In the genomic region with DNA sequence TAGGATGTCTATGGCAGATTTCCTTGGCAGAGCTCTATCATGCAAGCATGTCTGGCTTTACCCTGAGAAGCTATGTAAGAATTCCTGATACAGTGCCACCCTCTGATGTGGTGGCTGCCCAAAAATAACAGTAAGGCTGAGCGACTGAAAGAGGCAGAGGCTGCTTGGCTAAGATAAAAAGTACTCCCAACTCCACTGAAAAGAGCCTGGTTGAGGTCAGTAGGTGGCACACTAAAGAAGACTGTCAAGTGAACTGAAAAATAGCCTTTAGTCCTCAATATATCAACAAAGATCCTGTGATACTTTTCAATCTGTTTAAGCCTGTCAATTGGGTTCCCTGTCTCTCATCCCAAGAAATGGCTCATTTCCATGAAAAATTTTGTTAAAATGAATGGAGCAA, we compare ENCODE assay signal across 19 cellular contexts. TPM values are rescaled to one million over a fixed set of nuclear protein-coding genes. Genes with fewer than 3 reads are reported as not detected.
A peak's percentile ranks its signal among the peaks of the same experiment; 100 is the strongest.
DNase-seq lines count a peak whose midpoint lies in the region; ATAC-seq, FAIRE-seq and TF ChIP-seq lines count a peak whose summit lies in the region.
"Had no signal": no experiment of that assay in that cellular context is flagged by ENCODE, and none has a peak within 500 bp of the region (broad histone marks: within the 10 kb centered on the region; RNA-seq: fewer than 3 reads in every experiment).

No MANE protein-coding gene starts in this region.

- no peak overlapping the region for H3K27ac ChIP-seq in BLaER1
- H3K27ac ChIP-seq: gastroesophageal sphincter had no signal

- no peaks in the 10 kb centered on the region for H3K27me3 ChIP-seq in BLaER1
- H3K27me3 ChIP-seq: gastroesophageal sphincter had no signal

- no peak overlapping the region for H3K9ac ChIP-seq in BLaER1

- H4K20me1 ChIP-seq in BLaER1 = no peaks in the 10 kb centered on the region

- POLR2A ChIA-PET in activated CD8-positive, alpha-beta T cell treated with anti-CD3 and anti-CD28 coated beads for 36 hours (lab: Charles Lee) = interaction anchor here (0.6 kb wide), 1 partner anchor 11 kb away, joined by 3 read pairs; no protein-coding TSS in a partner anchor

- peaks cover 83% of the 10 kb centered on the region for H3K4me1 Mint-ChIP-seq in activated CD8-positive, alpha-beta T cell treated with anti-CD3 and anti-CD28 coated beads for 36 hours (ENCODE audit: low read depth)
- H3K4me1 Mint-ChIP-seq: mesothelial cell of epicardium had no signal

- no peak for TF ChIP-seq CTCF in activated CD8-positive, alpha-beta T cell treated with anti-CD3 and anti-CD28 coated beads for 36 hours (IDR thresholded peaks at IDR 0.05)

- H3K9me3 ChIP-seq in BLaER1 = no peaks in the 10 kb centered on the region
- H3K9me3 ChIP-seq: Caco-2, gastroesophageal sphincter had no signal

- peaks cover 61% of the 10 kb centered on the region for H3K4me1 ChIP-seq in BLaER1
- H3K4me1 ChIP-seq: gastroesophageal sphincter had no signal

- H3K4me3 ChIP-seq in BLaER1 = no peak overlapping the region
- H3K4me3 ChIP-seq: gastroesophageal sphincter had no signal

- H3K27ac Mint-ChIP-seq in activated CD8-positive, alpha-beta T cell treated with anti-CD3 and anti-CD28 coated beads for 36 hours = peak overlapping the region; percentile 23
- H3K27ac Mint-ChIP-seq: mesothelial cell of epicardium; T-helper 1 cell treated with Interleukin-12 subunit alpha and Interleukin-12 subunit beta and Interleukin-4 antibody, amounts not matched to agents 30 μg/mL and 1 μg/mL, for 36 hours had no signal

- H3K4me3 Mint-ChIP-seq in activated CD8-positive, alpha-beta T cell treated with anti-CD3 and anti-CD28 coated beads for 36 hours = no peak overlapping the region
- H3K4me3 Mint-ChIP-seq: mesothelial cell of epicardium; T-helper 1 cell treated with Interleukin-12 subunit alpha and Interleukin-12 subunit beta and Interleukin-4 antibody, amounts not matched to agents 30 μg/mL and 1 μg/mL, for 36 hours had no signal

- ATAC-seq in activated CD8-positive, alpha-beta T cell treated with anti-CD3 and anti-CD28 coated beads for 36 hours = no peak
- ATAC-seq: gastroesophageal sphincter, left cardiac atrium had no signal

- no peaks in the 10 kb centered on the region for H3K27me3 Mint-ChIP-seq in activated CD8-positive, alpha-beta T cell treated with anti-CD3 and anti-CD28 coated beads for 36 hours

- DNase-seq in GM12892 (ENCODE audit: insufficient read length) (no peak), myocyte (ENCODE audit: low read depth) (peak; percentile 37), HuH-7.5 (ENCODE audit: low spot score) (no peak), foreskin melanocyte (no peak), NOMO-1 treated with dmso at 0.1 percent for 144 hours (lab: John Stamatoyannopoulos, UW; ENCODE audit: unreplicated experiment) (no peak)
- DNase-seq in activated CD8-positive, alpha-beta T cell treated with anti-CD3 and anti-CD28 coated beads for 36 hours = no peak
- DNase-seq: aorta; Caco-2; cerebellar nuclear complex; left cardiac atrium; NCI-H1417; NCI-H526; stimulated activated CD4-positive, alpha-beta T cell treated with anti-CD3 and anti-CD28 coated beads, Interleukin-4, amount 100 ng/mL, for 4 hours had no signal

- peak; percentile 79 for FAIRE-seq in GM12892 (lab: Jason Lieb, UNC)

- intact Hi-C loops in activated CD8-positive, alpha-beta T cell treated with anti-CD3 and anti-CD28 coated beads for 36 hours (cut with micrococcal nuclease) = no loop called here

- no peaks in the 10 kb centered on the region for H3K36me3 ChIP-seq in BLaER1
- H3K36me3 ChIP-seq: gastroesophageal sphincter had no signal

- H3K36me3 Mint-ChIP-seq in activated CD8-positive, alpha-beta T cell treated with anti-CD3 and anti-CD28 coated beads for 36 hours (ENCODE audit: low read depth) = peaks cover 59% of the 10 kb centered on the region
- H3K36me3 Mint-ChIP-seq: mesothelial cell of epicardium had no signal

- H3K9me3 Mint-ChIP-seq in activated CD8-positive, alpha-beta T cell treated with anti-CD3 and anti-CD28 coated beads for 36 hours = no peaks in the 10 kb centered on the region
- H3K9me3 Mint-ChIP-seq: mesothelial cell of epicardium; T-helper 1 cell treated with Interleukin-12 subunit alpha and Interleukin-12 subunit beta and Interleukin-4 antibody, amounts not matched to agents 30 μg/mL and 1 μg/mL, for 36 hours had no signal

- CTCF ChIA-PET in activated CD8-positive, alpha-beta T cell treated with anti-CD3 and anti-CD28 coated beads for 36 hours (lab: Charles Lee) = interaction anchor here (2.1 to 2.4 kb wide), 2 partner anchors 10 to 26 kb away, joined by 4 to 6 read pairs; no protein-coding TSS in a partner anchor

- TF ChIP-seq POLR2A in GM12892 (IDR thresholded peaks at IDR 0.05; ENCODE audit: low read depth, low read length) = no peak

- peak overlapping the region; percentile 18; the same call in 1 of the 2 replicates for H3K4me2 ChIP-seq in BLaER1

RNA-seq across cellular contexts. Expression of a gene that starts 31.7 kb away (rescaled TPM):
- polyA plus RNA-seq in GM12892 (2012; ENCODE audit: missing spikeins) = 52.2 TPM
- 10 to 100 TPM; 12.8 to 13.2 TPM for total RNA-seq in activated CD8-positive, alpha-beta T cell treated with anti-CD3 and anti-CD28 coated beads for 36 hours
- not detected in 2 replicates for total RNA-seq in myocyte
- polyA plus RNA-seq in myocyte (2012) = 0.03 TPM
- total RNA-seq: Caco-2, Daoy, mesothelial cell of epicardium, pulmonary artery endothelial cell had no signal

Comparison
In these comparisons a context has a peak if more than half of its experiments do, and no peak if none do; other contexts are left out.
1. RNA of a gene that starts 31.7 kb away (total RNA-seq): 12.8 to 13.2 TPM in activated CD8-positive, alpha-beta T cell treated with anti-CD3 and anti-CD28 coated beads for 36 hours; not detected in myocyte; every median in the first group is over 10 times any median in the second.